18 cellular contexts compared by ENCODE assay signal in genomic region chr20:3580412-3580811, GRCh38.
DNase-seq lines count a peak whose midpoint lies in the region; ATAC-seq and TF ChIP-seq lines count a peak whose summit lies in the region.
"Had no signal": no experiment of that assay in that cellular context is flagged by ENCODE, and none has a peak within 500 bp of the region (broad histone marks: within the 10 kb centered on the region; RNA-seq: fewer than 3 reads in every experiment).

No MANE protein-coding gene starts in this region.

- no peaks in the 10 kb centered on the region for H3K27me3 Mint-ChIP-seq in activated naive CD4-positive, alpha-beta T cell treated with anti-CD3 and anti-CD28 coated beads, Interleukin-2, amount 50 U/mL, for 24 hours
- no peaks in the 10 kb centered on the region for H3K27me3 Mint-ChIP-seq in WTC11 (ENCODE audit: low read depth)
- H3K27me3 Mint-ChIP-seq: CD4-positive, alpha-beta memory T cell had no signal

- peak overlapping the region; percentile 52 for H3K27ac ChIP-seq in parathyroid adenoma
- no peak overlapping the region for H3K27ac ChIP-seq in SK-N-SH (ENCODE audit: low read depth in 2 of 2, low read length in 1 of 2)
- H3K27ac ChIP-seq: SJSA1 had no signal

- peaks cover 43% of the 10 kb centered on the region for H3K36me3 Mint-ChIP-seq in activated naive CD4-positive, alpha-beta T cell treated with anti-CD3 and anti-CD28 coated beads, Interleukin-2, amount 50 U/mL, for 24 hours
- peaks cover 10% of the 10 kb centered on the region; the same call in 1 of the 2 replicates for H3K36me3 Mint-ChIP-seq in WTC11

- H3F3A ChIP-seq in SK-N-SH (replicated peaks; ENCODE audit: insufficient read depth) = no peaks in the 10 kb centered on the region

- no peaks in the 10 kb centered on the region for H3K9me2 ChIP-seq in SK-N-SH

- DNase-seq in activated naive CD4-positive, alpha-beta T cell (lab: John Stamatoyannopoulos, UW) = no peak
- peak; percentile 23 for DNase-seq in WTC11 (ENCODE audit: low spot score)
- DNase-seq in iPS DF 4.7 (ENCODE audit: extremely low read depth, low spot score) = peak; percentile 5
- DNase-seq in SK-N-SH = no peak
- no peak for DNase-seq in amniotic stem cell (lab: John Stamatoyannopoulos, UW)
- DNase-seq: 8988T; Calu3; CD4-positive, alpha-beta memory T cell; HFFc6; NCI-H1105 treated with DMSO at 0.1 percent for 48 hours; NCI-H226; NCI-H526 treated with DMSO at 0.1 percent for 48 hours; OCI-M1; RPMI8226 had no signal

- no peak overlapping the region for H3K4me3 Mint-ChIP-seq in activated naive CD4-positive, alpha-beta T cell treated with anti-CD3 and anti-CD28 coated beads, Interleukin-2, amount 50 U/mL, for 24 hours
- H3K4me3 Mint-ChIP-seq in WTC11 = no peak overlapping the region
- H3K4me3 Mint-ChIP-seq: CD4-positive, alpha-beta memory T cell; HFFc6 had no signal

- TF ChIP-seq CTCF in WTC11 (IDR thresholded peaks at IDR 0.05) (no peak), parathyroid adenoma (IDR thresholded peaks at IDR 0.05) (no peak), SK-N-SH (IDR thresholded peaks at IDR 0.05) (no peak)

- H2AFZ ChIP-seq in parathyroid adenoma (no peak overlapping the region), SK-N-SH (ENCODE audit: low read depth) (no peak overlapping the region)

- no peak overlapping the region for H3K4me3 ChIP-seq in parathyroid adenoma (ENCODE audit: low read depth, low read length)
- no peak overlapping the region for H3K4me3 ChIP-seq in SK-N-SH (ENCODE audit: low read depth in 2 of 2, low read length in 1 of 2)
- H3K4me3 ChIP-seq: SJSA1 had no signal

- no peaks in the 10 kb centered on the region for H3K79me2 ChIP-seq in parathyroid adenoma
- H3K79me2 ChIP-seq in SK-N-SH (ENCODE audit: insufficient read depth) = no peaks in the 10 kb centered on the region

- WGBS in SK-N-SH (ENCODE audit: low lambda C conversion rate) = 94% methylated on average over 3 of the region's 3 CpGs

- CTCF ChIA-PET in WTC11 (lab: Charles Lee) (interaction anchor here (0.5 to 2.3 kb wide), 11 partner anchors 9 to 279 kb away, joined by 3 to 10 read pairs (median 3); no protein-coding TSS in a partner anchor), SK-N-SH (lab: Yijun Ruan, JAX) (interaction anchor here (1.2 to 3.4 kb wide), 3 partner anchors 17 to 131 kb away, joined by 3 to 14 read pairs (median 4); no protein-coding TSS in a partner anchor)

- ATAC-seq in WTC11 = peak; percentile 97
- ATAC-seq in HG02798 (IDR thresholded peaks at IDR 0.05; ENCODE audit: poor library complexity, unreplicated experiment) = no peak

- H3K27me3 ChIP-seq in parathyroid adenoma (ENCODE audit: control insufficient read depth, insufficient read depth, low read length) (no peaks in the 10 kb centered on the region), SK-N-SH (ENCODE audit: insufficient read depth) (no peaks in the 10 kb centered on the region)
- H3K27me3 ChIP-seq: SJSA1 had no signal

- H3K36me3 ChIP-seq in parathyroid adenoma (ENCODE audit: control insufficient read depth, insufficient read depth, low read length) = no peaks in the 10 kb centered on the region
- H3K36me3 ChIP-seq in SK-N-SH (replicated peaks in 1 of 2; ENCODE audit: control insufficient read depth in 1 of 2, insufficient read depth in 2 of 2, low read length in 1 of 2) = peaks cover 25 to 59% of the 10 kb centered on the region in 2 experiments

- H4K20me1 ChIP-seq in SK-N-SH (ENCODE audit: insufficient read depth) = no peaks in the 10 kb centered on the region

- H3K27ac Mint-ChIP-seq in activated naive CD4-positive, alpha-beta T cell treated with anti-CD3 and anti-CD28 coated beads, Interleukin-2, amount 50 U/mL, for 24 hours = peak overlapping the region; percentile 72
- H3K27ac Mint-ChIP-seq in WTC11 = no peak overlapping the region

- POLR2A ChIA-PET in WTC11 (lab: Charles Lee) = no interaction called here
- POLR2A ChIA-PET in SK-N-SH (lab: Yijun Ruan, JAX) = no interaction called here

- H3K4me1 ChIP-seq in parathyroid adenoma = peaks cover 13% of the 10 kb centered on the region
- H3K4me1 ChIP-seq in SK-N-SH (ENCODE audit: control insufficient read depth in 1 of 2, insufficient read depth in 2 of 2, low read depth in 1 of 2, low read length in 1 of 2) = no peaks in the 10 kb centered on the region
- H3K4me1 ChIP-seq: SJSA1 had no signal

- TF ChIP-seq RAD21 in SK-N-SH (IDR thresholded peaks at IDR 0.05; ENCODE audit: low read length) = no peak

- H3K9me3 ChIP-seq in parathyroid adenoma (ENCODE audit: control insufficient read depth, low read length) (no peaks in the 10 kb centered on the region), SK-N-SH (no peaks in the 10 kb centered on the region)
- H3K9me3 ChIP-seq: SJSA1 had no signal

- no peaks in the 10 kb centered on the region for H3K4me1 Mint-ChIP-seq in activated naive CD4-positive, alpha-beta T cell treated with anti-CD3 and anti-CD28 coated beads, Interleukin-2, amount 50 U/mL, for 24 hours
- H3K4me1 Mint-ChIP-seq in WTC11 = peaks cover 6% of the 10 kb centered on the region
- H3K4me1 Mint-ChIP-seq: CD4-positive, alpha-beta memory T cell had no signal

- H3K9ac ChIP-seq in parathyroid adenoma (no peak overlapping the region), SK-N-SH (no peak overlapping the region)

- no peaks in the 10 kb centered on the region for H3K9me3 Mint-ChIP-seq in activated naive CD4-positive, alpha-beta T cell treated with anti-CD3 and anti-CD28 coated beads, Interleukin-2, amount 50 U/mL, for 24 hours
- H3K9me3 Mint-ChIP-seq in WTC11 = no peaks in the 10 kb centered on the region
- H3K9me3 Mint-ChIP-seq: CD4-positive, alpha-beta memory T cell; HFFc6 had no signal

- H3K4me2 ChIP-seq in parathyroid adenoma (ENCODE audit: low read length) = no peak overlapping the region
- H3K4me2 ChIP-seq in SK-N-SH = no peak overlapping the region

- TF ChIP-seq EP300 in SK-N-SH (IDR thresholded peaks at IDR 0.05; ENCODE audit: borderline replicate concordance in 1 of 2, low read depth in 1 of 2, low read length in 1 of 2) = no peak

TF ChIP-seq in WTC11, 78 proteins besides CTCF, POLR2A, EP300 and RAD21 (continues in another document):
- TF ChIP-seq ERG (CRISPR knock-in tag; IDR thresholded peaks at IDR 0.05) = no peak
- no peak for TF ChIP-seq GRHL2 (CRISPR knock-in tag; IDR thresholded peaks at IDR 0.05; ENCODE audit: insufficient replicate concordance, severe bottlenecking)
- no peak for TF ChIP-seq HMGXB4 (CRISPR knock-in tag; IDR thresholded peaks at IDR 0.05)
- TF ChIP-seq ZNF423 (CRISPR knock-in tag; IDR thresholded peaks at IDR 0.05) = no peak

TF ChIP-seq in SK-N-SH, 30 proteins besides CTCF, POLR2A, EP300 and RAD21 (continues in another document):
- TF ChIP-seq IRF3 (IDR thresholded peaks at IDR 0.05; ENCODE audit: low read depth, low read length) (no peak), MXI1 (IDR thresholded peaks at IDR 0.05; ENCODE audit: low read depth, low read length) (no peak), MEF2A (IDR thresholded peaks at IDR 0.05; ENCODE audit: borderline replicate concordance, low read depth) (no peak), GATA2 (CRISPR knock-in tag; IDR thresholded peaks at IDR 0.05) (no peak), ZBTB33 (IDR thresholded peaks at IDR 0.05; ENCODE audit: borderline replicate concordance, low read depth) (no peak), REST (IDR thresholded peaks at IDR 0.05; ENCODE audit: low read depth, low read length) (no peak), RFX5 (IDR thresholded peaks at IDR 0.05; ENCODE audit: low read length) (no peak)

Comparison
In these comparisons a context has a peak if more than half of its experiments do, and no peak if none do; other contexts are left out.
1. DNase-seq: peak in WTC11 (single experiment) and iPS DF 4.7 (single experiment); none in activated naive CD4-positive, alpha-beta T cell (0 of 4), SK-N-SH (single experiment) and amniotic stem cell (single experiment).